Comparison of ENCODE assay signal across 19 cellular contexts in the genomic region with DNA sequence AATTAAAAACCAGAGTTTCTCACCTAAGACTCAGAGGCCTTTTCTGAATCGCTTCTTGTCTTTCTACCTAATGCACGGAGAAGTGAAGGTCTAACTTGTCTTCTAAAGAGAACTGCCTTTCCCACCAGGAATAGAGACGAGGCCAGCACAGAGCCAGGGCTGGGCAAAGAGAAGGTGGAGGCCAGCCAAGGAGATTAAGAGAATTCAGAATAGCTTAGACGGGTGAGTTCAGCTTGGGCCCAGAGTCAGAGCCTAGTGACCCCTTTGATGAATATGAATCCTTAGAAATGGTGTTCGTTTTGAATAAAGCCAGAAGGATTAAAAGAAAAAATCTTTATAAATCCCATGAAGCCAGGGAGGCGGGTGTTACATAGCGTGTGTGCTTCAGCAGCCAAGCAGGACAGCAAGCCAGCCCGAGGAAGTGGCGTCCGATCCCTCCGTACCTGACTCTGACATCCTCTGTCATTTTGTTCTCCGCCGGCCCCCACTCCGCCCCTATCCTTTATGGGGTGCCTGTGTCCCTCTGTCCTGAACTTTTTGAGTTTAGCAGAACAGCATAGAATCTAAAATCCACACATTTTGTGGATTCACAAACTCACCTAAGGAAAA. TPM values are rescaled to one million over a fixed set of nuclear protein-coding genes. Genes with fewer than 3 reads are reported as not detected.
DNase-seq lines count a peak whose midpoint lies in the region; ATAC-seq and TF ChIP-seq lines count a peak whose summit lies in the region.
"Had no signal": no experiment of that assay in that cellular context is flagged by ENCODE, and none has a peak within 500 bp of the region (broad histone marks: within the 10 kb centered on the region; RNA-seq: fewer than 3 reads in every experiment).

No MANE protein-coding gene starts in this region.

- H3K4me3 Mint-ChIP-seq in HFFc6, result no peak overlapping the region
- H3K4me3 Mint-ChIP-seq: CD4-positive, alpha-beta memory T cell had no signal

- intact Hi-C loops in left ventricle myocardium inferior (cut with micrococcal nuclease), result no loop called here
- intact Hi-C loops in left cardiac atrium (cut with DNase I), result no loop called here
- intact Hi-C loops in right cardiac atrium (cut with DNase I), result no loop called here
- intact Hi-C loops in psoas muscle (cut with DNase I), result no loop called here

- H3K36me3 ChIP-seq in left ventricle myocardium inferior (no peaks in the 10 kb centered on the region), psoas muscle (ENCODE audit: insufficient read depth in 1 of 2, low read depth in 1 of 2) (no peaks in the 10 kb centered on the region)

- ATAC-seq in left cardiac atrium (no peak), right cardiac atrium (no peak), psoas muscle (peak; percentile 25 to 71 (median 56))

- H3K9me3 Mint-ChIP-seq in HFFc6, result peaks cover 17% of the 10 kb centered on the region; the same call in 1 of the 2 replicates

- DNase-seq in left ventricle myocardium inferior, result no peak
- DNase-seq in left cardiac atrium, result no peak
- DNase-seq in right cardiac atrium, result no peak
- DNase-seq in psoas muscle, result no peak
- no peak for DNase-seq in HFFc6
- no peak for DNase-seq in NOMO-1 treated with DMSO at 0.1 percent for 48 hours (lab: John Stamatoyannopoulos, UW; ENCODE audit: unreplicated experiment)
- DNase-seq: C1 segment of cervical spinal cord; Calu3; CD4-positive, alpha-beta memory T cell; COR-L47; DMS153; DND-41; GM23248; H7; HCEC 1CT had no signal

- H3K27ac ChIP-seq in left ventricle myocardium inferior (replicated peaks) (peak overlapping the region; percentile 38), right cardiac atrium (ENCODE audit: low read length) (peak overlapping the region; percentile 82), psoas muscle (no peak overlapping the region)
- H3K27ac ChIP-seq: GM23248 had no signal

- TF ChIP-seq CTCF in left ventricle myocardium inferior (IDR thresholded peaks at IDR 0.05; ENCODE audit: borderline replicate concordance), result no peak
- TF ChIP-seq CTCF in psoas muscle (IDR thresholded peaks at IDR 0.05), result no peak
- TF ChIP-seq CTCF in HFFc6 (IDR thresholded peaks at IDR 0.05), result no peak

- H3K36me3 Mint-ChIP-seq in HFFc6 (ENCODE audit: low read depth), result peaks cover 6% of the 10 kb centered on the region; the same call in 1 of the 2 replicates
- H3K36me3 Mint-ChIP-seq: CD4-positive, alpha-beta memory T cell had no signal

- H3K9me3 ChIP-seq in left ventricle myocardium inferior (replicated peaks), result no peaks in the 10 kb centered on the region
- no peaks in the 10 kb centered on the region for H3K9me3 ChIP-seq in right cardiac atrium (ENCODE audit: control insufficient read depth, low read length)
- H3K9me3 ChIP-seq in psoas muscle, result no peaks in the 10 kb centered on the region

- peaks cover 6% of the 10 kb centered on the region; the same call in 1 of the 2 replicates for H3K27me3 Mint-ChIP-seq in HFFc6 (ENCODE audit: insufficient read depth)

- H3K27me3 ChIP-seq in left ventricle myocardium inferior (ENCODE audit: low read depth) (peaks cover 4% of the 10 kb centered on the region), right cardiac atrium (ENCODE audit: control insufficient read depth, insufficient read depth) (no peaks in the 10 kb centered on the region), psoas muscle (ENCODE audit: insufficient read depth in 3 of 3, low read length in 2 of 3) (no peaks in the 10 kb centered on the region)

- peaks cover 24% of the 10 kb centered on the region for H3K4me1 ChIP-seq in left ventricle myocardium inferior
- H3K4me1 ChIP-seq in right cardiac atrium (ENCODE audit: control insufficient read depth, insufficient read depth, low read length), result peaks cover 3% of the 10 kb centered on the region
- peaks cover 3% of the 10 kb centered on the region for H3K4me1 ChIP-seq in psoas muscle

- H3K4me1 Mint-ChIP-seq in HFFc6 (ENCODE audit: low read depth), result no peaks in the 10 kb centered on the region
- H3K4me1 Mint-ChIP-seq: CD4-positive, alpha-beta memory T cell had no signal

- H3K4me3 ChIP-seq in left ventricle myocardium inferior, result no peak overlapping the region
- no peak overlapping the region for H3K4me3 ChIP-seq in right cardiac atrium (ENCODE audit: low read length)
- H3K4me3 ChIP-seq in psoas muscle, result no peak overlapping the region
- H3K4me3 ChIP-seq: GM23248 had no signal

- no peak overlapping the region for H3K27ac Mint-ChIP-seq in HFFc6
- H3K27ac Mint-ChIP-seq: CD4-positive, alpha-beta memory T cell had no signal

- WGBS in right cardiac atrium, result 70% methylated on average over 14 of the region's 14 CpGs
- 42 to 61% (median 49%) methylated on average over 14 of the region's 14 CpGs for WGBS in psoas muscle, 3 donors

RNA-seq across cellular contexts. Expression of gene GSG1L2, which starts 7.4 kb away (rescaled TPM):
- total RNA-seq in left ventricle myocardium inferior (not detected), left cardiac atrium (not detected), right cardiac atrium (not detected), psoas muscle (not detected)
- polyA plus RNA-seq in right cardiac atrium (not detected), psoas muscle (not detected)
- total RNA-seq in HFFc6 (2021; fragmentation: NEBNext Ultra II Directional; extraction: Animal tissue kit (Norgen Biotek cat#: 25700)), result not detected
- total RNA-seq: A172; A673; Calu3; CD4-positive, alpha-beta memory T cell; GM23248; H1; H7 had no signal
- polyA plus RNA-seq: BJ; CD4-positive, alpha-beta memory T cell; GM23248; H1 had no signal

RNA-seq across cellular contexts. Expression of gene GLP2R, which starts 11.3 kb away (rescaled TPM):
- not detected for total RNA-seq in left ventricle myocardium inferior
- 1 to 10 TPM in 1 of 2 donors, under 1 TPM in 1; 0.55 to 1.4 TPM for total RNA-seq in left cardiac atrium
- total RNA-seq in right cardiac atrium, result 1 to 10 TPM in 1 of 4 donors, under 1 TPM in 3; 0.56 to 4.3 (median 0.79) TPM
- polyA plus RNA-seq in right cardiac atrium, result 0.77 TPM
- total RNA-seq in psoas muscle, result under 1 TPM in 2 of 4 donors, not detected in 2; 0.17 to 0.30 TPM
- polyA plus RNA-seq in psoas muscle, result under 1 TPM in 1 of 3 donors, not detected in 2; 0.12 TPM
- not detected for total RNA-seq in HFFc6 (2021; fragmentation: NEBNext Ultra II Directional; extraction: Animal tissue kit (Norgen Biotek cat#: 25700))
- total RNA-seq: A673; CD4-positive, alpha-beta memory T cell; GM23248; H1; H7 had no signal
- polyA plus RNA-seq: CD4-positive, alpha-beta memory T cell; GM23248; H1 had no signal

RNA-seq across cellular contexts. Expression of gene DHRS7C, which starts 23.0 kb away (rescaled TPM):
- total RNA-seq in left ventricle myocardium inferior, result 3.1 TPM
- 100 to 1,000 TPM in 1 of 2 donors, 10 to 100 TPM in 1; 82.3 to 159 TPM for total RNA-seq in left cardiac atrium
- 100 to 1,000 TPM; 100 to 317 (median 205) TPM for total RNA-seq in right cardiac atrium
- polyA plus RNA-seq in right cardiac atrium, result 177 TPM
- total RNA-seq in psoas muscle, result 10 to 100 TPM; 34.3 to 73.3 (median 40.4) TPM
- 100 to 1,000 TPM in 1 of 3 donors, 10 to 100 TPM in 2; 26.9 to 112 (median 95.8) TPM for polyA plus RNA-seq in psoas muscle
- total RNA-seq in HFFc6 (2021; fragmentation: NEBNext Ultra II Directional; extraction: Animal tissue kit (Norgen Biotek cat#: 25700)), result not detected
- total RNA-seq: A172; A673; Calu3; CD4-positive, alpha-beta memory T cell; GM23248; H1; H7 had no signal
- polyA plus RNA-seq: BJ; CD4-positive, alpha-beta memory T cell; GM23248; H1 had no signal

Comparison
In these comparisons a context has a peak if more than half of its experiments do, and no peak if none do; other contexts are left out.
1. ATAC-seq: peak in psoas muscle (4 of 4); none in left cardiac atrium (0 of 2) and right cardiac atrium (0 of 2).